Comparison of ENCODE assay signal across 8 cellular contexts in genomic region chr21:43727571-43728466, GRCh38. TPM values are rescaled to one million over a fixed set of nuclear protein-coding genes. Genes with fewer than 3 reads are reported as not detected.
DNase-seq lines count a peak whose midpoint lies in the region; ATAC-seq and TF ChIP-seq lines count a peak whose summit lies in the region.

No MANE protein-coding gene starts in this region.

- peaks cover 77% of the 10 kb centered on the region for H3K79me2 ChIP-seq in DOHH2 (ENCODE audit: control insufficient read depth, low read length)

- H3K4me3 ChIP-seq in DOHH2 (ENCODE audit: low read length) (peak overlapping the region; percentile 91), WI38 (ENCODE audit: low read depth, low read length) (peak overlapping the region; percentile 66), cardiac muscle cell (peak overlapping the region; percentile 41), rectal smooth muscle tissue (ENCODE audit: low read length) (peak overlapping the region; percentile 66)

- ATAC-seq in HG03571 (IDR thresholded peaks at IDR 0.05; ENCODE audit: unreplicated experiment) (peak; percentile 10), GM21723 (IDR thresholded peaks at IDR 0.05; ENCODE audit: unreplicated experiment) (no peak), HG03469 (IDR thresholded peaks at IDR 0.05; ENCODE audit: unreplicated experiment) (no peak)

- peak overlapping the region; percentile 1 for H3K9ac ChIP-seq in rectal smooth muscle tissue (ENCODE audit: low read length)

- H3K4me2 ChIP-seq in DOHH2 (ENCODE audit: low read length), result peak overlapping the region; percentile 100

- H3K4me1 ChIP-seq in DOHH2 (ENCODE audit: control insufficient read depth, low read length) (peaks cover 61% of the 10 kb centered on the region), cardiac muscle cell (ENCODE audit: low read depth) (no peaks in the 10 kb centered on the region), rectal smooth muscle tissue (ENCODE audit: control insufficient read depth, insufficient read depth, low read length) (peaks cover 10% of the 10 kb centered on the region)

- H3K27me3 ChIP-seq in DOHH2 (ENCODE audit: control insufficient read depth, low read length) (no peaks in the 10 kb centered on the region), cardiac muscle cell (no peaks in the 10 kb centered on the region), rectal smooth muscle tissue (ENCODE audit: control insufficient read depth, insufficient read depth, low read length) (no peaks in the 10 kb centered on the region)

- H3K9me2 ChIP-seq in DOHH2 (replicated peaks; ENCODE audit: control insufficient read depth, low read length), result no peaks in the 10 kb centered on the region

- peak; percentile 41 for TF ChIP-seq CTCF in DOHH2 (IDR thresholded peaks at IDR 0.05; ENCODE audit: low read depth, low read length, poor library complexity, severe bottlenecking)
- no peak for TF ChIP-seq CTCF in WI38 (IDR thresholded peaks at IDR 0.05; ENCODE audit: low read depth, low read length)
- peak; percentile 13 for TF ChIP-seq CTCF in cardiac muscle cell (IDR thresholded peaks at IDR 0.05; ENCODE audit: low read depth, low read length)

- DNase-seq in cardiac muscle cell (ENCODE audit: low read depth in 1 of 2, low spot score in 1 of 2), result peak in 1 of 2 donors; percentile 48
- no peak for DNase-seq in stimulated activated CD4-positive, alpha-beta T cell treated with anti-CD3 and anti-CD28 coated beads, Interleukin-2, amount 100 ng/mL, for 48 hours

- H3K27ac ChIP-seq in DOHH2 (ENCODE audit: low read depth, low read length) (peak overlapping the region; percentile 43), cardiac muscle cell (peak overlapping the region; percentile 87), rectal smooth muscle tissue (ENCODE audit: low read depth, low read length) (peak overlapping the region; percentile 88)

- no peaks in the 10 kb centered on the region for H3K9me3 ChIP-seq in DOHH2 (ENCODE audit: control insufficient read depth, insufficient read depth, low read length)
- no peaks in the 10 kb centered on the region for H3K9me3 ChIP-seq in cardiac muscle cell (ENCODE audit: low read depth)

- H4K20me1 ChIP-seq in DOHH2 (ENCODE audit: control insufficient read depth, insufficient read depth, low read depth, low read length), result peaks cover 23% of the 10 kb centered on the region; the same call in 1 of the 2 replicates

- H3K36me3 ChIP-seq in DOHH2 (ENCODE audit: control insufficient read depth, low read length) (peaks cover 11% of the 10 kb centered on the region), cardiac muscle cell (no peaks in the 10 kb centered on the region), rectal smooth muscle tissue (ENCODE audit: control insufficient read depth, insufficient read depth, low read length) (peaks cover 4% of the 10 kb centered on the region)

- H3F3A ChIP-seq in DOHH2 (ENCODE audit: control insufficient read depth, insufficient read depth), result peaks cover 6% of the 10 kb centered on the region

RNA-seq across cellular contexts. Expression of gene PDXK, which starts 8.9 kb away (rescaled TPM):
- total RNA-seq in cardiac muscle cell, result 74.4 and 76.2 TPM in 2 replicates
- 82.4 and 103 TPM in 2 replicates for polyA plus RNA-seq in cardiac muscle cell

RNA-seq across cellular contexts. Expression of gene CSTB, which starts 48.3 kb away (rescaled TPM):
- total RNA-seq in cardiac muscle cell, result 9.8 and 17.3 TPM in 2 replicates
- polyA plus RNA-seq in cardiac muscle cell, result 58.4 and 83.3 TPM in 2 replicates

Comparison
In these comparisons a context has a peak if more than half of its experiments do, and no peak if none do; other contexts are left out.
1. H3K4me3 ChIP-seq: peak in every context shown above with its lines; median percentile 91 in DOHH2; 66 in WI38; 66 in rectal smooth muscle tissue; 41 in cardiac muscle cell.